Comparison of ENCODE assay signal across 21 cellular contexts in the genomic region with DNA sequence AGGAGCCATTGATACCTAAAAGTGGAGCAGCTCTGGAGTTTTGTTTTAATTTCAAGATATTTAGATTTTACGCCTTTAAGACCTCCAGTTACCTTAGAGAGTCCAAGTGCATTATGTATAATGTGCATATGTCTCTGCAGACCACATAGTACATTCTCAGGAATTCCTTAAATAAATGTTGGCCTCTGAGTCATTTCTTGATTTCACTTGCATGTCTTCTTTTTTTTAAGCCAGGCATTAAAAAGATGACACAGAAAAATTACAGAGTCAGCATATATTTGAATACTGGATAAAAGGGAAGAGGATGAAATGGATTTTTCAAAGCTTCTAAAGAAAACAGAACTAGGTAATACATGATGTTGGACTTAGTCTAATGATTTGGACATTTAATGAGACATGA.
DNase-seq lines count a peak whose midpoint lies in the region; ATAC-seq and TF ChIP-seq lines count a peak whose summit lies in the region.
"Had no signal": no experiment of that assay in that cellular context is flagged by ENCODE, and none has a peak within 500 bp of the region (broad histone marks: within the 10 kb centered on the region; RNA-seq: fewer than 3 reads in every experiment).

No MANE protein-coding gene starts in this region.

- peaks cover 27% of the 10 kb centered on the region for H3K27me3 Mint-ChIP-seq in activated naive CD8-positive, alpha-beta T cell treated with anti-CD3 and anti-CD28 coated beads, Interleukin-2, amount 50 U/mL, for 24 hours
- H3K27me3 Mint-ChIP-seq in activated naive CD8-positive, alpha-beta T cell treated with anti-CD3 and anti-CD28 coated beads for 36 hours, result peaks cover 39% of the 10 kb centered on the region
- H3K27me3 Mint-ChIP-seq in stimulated activated naive B cell treated with anti-CD40 and anti-IgM and Interleukin-4, amounts not matched to agents 10 μg/mL and 1 μg/mL and 100 μg/mL, for 72 hours, result peaks cover 16 to 17% of the 10 kb centered on the region in 2 donors
- peaks cover 4 to 31% of the 10 kb centered on the region in 2 donors for H3K27me3 Mint-ChIP-seq in CD8-positive, alpha-beta memory T cell

- peaks cover 3% of the 10 kb centered on the region for H3K27me3 ChIP-seq in CD8-positive, alpha-beta memory T cell (ENCODE audit: insufficient read depth, low read length, poor library complexity, severe bottlenecking)
- H3K27me3 ChIP-seq: adrenal gland had no signal

- no peaks in the 10 kb centered on the region for H3K36me3 ChIP-seq in CD8-positive, alpha-beta memory T cell (ENCODE audit: insufficient read depth, low read length)
- H3K36me3 ChIP-seq: adrenal gland had no signal

- H3K9me3 ChIP-seq in CD8-positive, alpha-beta memory T cell (ENCODE audit: low read length), result no peaks in the 10 kb centered on the region
- H3K9me3 ChIP-seq: adrenal gland, psoas muscle had no signal

- peaks cover 32% of the 10 kb centered on the region for H3K4me1 Mint-ChIP-seq in activated naive CD8-positive, alpha-beta T cell treated with anti-CD3 and anti-CD28 coated beads, Interleukin-2, amount 50 U/mL, for 24 hours
- peaks cover 15% of the 10 kb centered on the region for H3K4me1 Mint-ChIP-seq in activated naive CD8-positive, alpha-beta T cell treated with anti-CD3 and anti-CD28 coated beads for 36 hours
- H3K4me1 Mint-ChIP-seq in stimulated activated naive B cell treated with anti-CD40 and anti-IgM and Interleukin-4, amounts not matched to agents 10 μg/mL and 1 μg/mL and 100 μg/mL, for 72 hours, result peaks cover 17 to 53% of the 10 kb centered on the region in 2 donors
- H3K4me1 Mint-ChIP-seq in CD8-positive, alpha-beta memory T cell, result no peaks in the 10 kb centered on the region

- POLR2A ChIA-PET in CD8-positive, alpha-beta memory T cell (lab: Charles Lee), result no interaction called here

- no peaks in the 10 kb centered on the region for H3K36me3 Mint-ChIP-seq in activated naive CD8-positive, alpha-beta T cell treated with anti-CD3 and anti-CD28 coated beads, Interleukin-2, amount 50 U/mL, for 24 hours (ENCODE audit: low read depth)
- peaks cover 3% of the 10 kb centered on the region for H3K36me3 Mint-ChIP-seq in activated naive CD8-positive, alpha-beta T cell treated with anti-CD3 and anti-CD28 coated beads for 36 hours
- H3K36me3 Mint-ChIP-seq in stimulated activated naive B cell treated with anti-CD40 and anti-IgM and Interleukin-4, amounts not matched to agents 10 μg/mL and 1 μg/mL and 100 μg/mL, for 72 hours, result peaks cover 4 to 6% of the 10 kb centered on the region in 2 donors
- H3K36me3 Mint-ChIP-seq in CD8-positive, alpha-beta memory T cell, result no peaks in the 10 kb centered on the region

- no peaks in the 10 kb centered on the region for H3K4me1 ChIP-seq in CD8-positive, alpha-beta memory T cell (ENCODE audit: insufficient read depth, low read length)
- H3K4me1 ChIP-seq: psoas muscle had no signal

- no peaks in the 10 kb centered on the region for H3K9me3 Mint-ChIP-seq in activated naive CD8-positive, alpha-beta T cell treated with anti-CD3 and anti-CD28 coated beads, Interleukin-2, amount 50 U/mL, for 24 hours
- no peaks in the 10 kb centered on the region for H3K9me3 Mint-ChIP-seq in activated naive CD8-positive, alpha-beta T cell treated with anti-CD3 and anti-CD28 coated beads for 36 hours
- peaks cover 4 to 9% of the 10 kb centered on the region in 2 donors for H3K9me3 Mint-ChIP-seq in stimulated activated naive B cell treated with anti-CD40 and anti-IgM and Interleukin-4, amounts not matched to agents 10 μg/mL and 1 μg/mL and 100 μg/mL, for 72 hours
- H3K9me3 Mint-ChIP-seq in CD8-positive, alpha-beta memory T cell, result peaks cover 0 to 3% (median 0%) of the 10 kb centered on the region in 5 donors
- H3K9me3 Mint-ChIP-seq: neural crest cell had no signal

- H3K4me3 Mint-ChIP-seq in activated naive CD8-positive, alpha-beta T cell treated with anti-CD3 and anti-CD28 coated beads, Interleukin-2, amount 50 U/mL, for 24 hours, result no peak overlapping the region
- no peak overlapping the region for H3K4me3 Mint-ChIP-seq in activated naive CD8-positive, alpha-beta T cell treated with anti-CD3 and anti-CD28 coated beads for 36 hours
- peak overlapping the region in 1 of 2 donors; percentile 54 for H3K4me3 Mint-ChIP-seq in stimulated activated naive B cell treated with anti-CD40 and anti-IgM and Interleukin-4, amounts not matched to agents 10 μg/mL and 1 μg/mL and 100 μg/mL, for 72 hours
- H3K4me3 Mint-ChIP-seq in CD8-positive, alpha-beta memory T cell, result no peak overlapping the region
- H3K4me3 Mint-ChIP-seq: neural crest cell had no signal

- H3K4me3 ChIP-seq in epithelial cell of esophagus (ENCODE audit: low read length), result no peak overlapping the region
- H3K4me3 ChIP-seq in CD8-positive, alpha-beta memory T cell (ENCODE audit: low read length), result no peak overlapping the region
- H3K4me3 ChIP-seq: adrenal gland, psoas muscle, SK-N-MC had no signal

- TF ChIP-seq CTCF in epithelial cell of esophagus (IDR thresholded peaks at IDR 0.05; ENCODE audit: insufficient read depth, low read depth, low read length, missing control alignments), result no peak

- no peak for DNase-seq in activated naive CD8-positive, alpha-beta T cell treated with anti-CD3 and anti-CD28 coated beads, Interleukin-2, amount 50 U/mL, for 24 hours
- DNase-seq in activated naive CD8-positive, alpha-beta T cell treated with anti-CD3 and anti-CD28 coated beads for 36 hours, result no peak
- DNase-seq in RPMI7951 (ENCODE audit: low read depth), result peak; percentile 55
- DNase-seq in epithelial cell of esophagus (ENCODE audit: low read depth), result peak; percentile 29
- no peak for DNase-seq in stimulated activated naive B cell treated with anti-CD40 and anti-IgM and Interleukin-4, amounts not matched to agents 10 μg/mL and 1 μg/mL and 100 μg/mL, for 72 hours
- no peak for DNase-seq in dermis blood vessel endothelial cell
- DNase-seq in CD8-positive, alpha-beta memory T cell, result no peak
- DNase-seq: activated CD4-positive, alpha-beta T cell treated with anti-CD3 and anti-CD28 coated beads for 1 hour; adrenal gland; central memory CD4-positive, alpha-beta T cell; effector memory CD4-positive, alpha-beta T cell; midbrain; NCI-H82; psoas muscle; T1000 had no signal

- no peak overlapping the region for H3K27ac Mint-ChIP-seq in activated naive CD8-positive, alpha-beta T cell treated with anti-CD3 and anti-CD28 coated beads, Interleukin-2, amount 50 U/mL, for 24 hours
- no peak overlapping the region for H3K27ac Mint-ChIP-seq in activated naive CD8-positive, alpha-beta T cell treated with anti-CD3 and anti-CD28 coated beads for 36 hours
- H3K27ac Mint-ChIP-seq in stimulated activated naive B cell treated with anti-CD40 and anti-IgM and Interleukin-4, amounts not matched to agents 10 μg/mL and 1 μg/mL and 100 μg/mL, for 72 hours, result peak overlapping the region; percentile 2
- H3K27ac Mint-ChIP-seq in CD8-positive, alpha-beta memory T cell, result no peak overlapping the region

- no peak overlapping the region for H3K27ac ChIP-seq in CD8-positive, alpha-beta memory T cell (ENCODE audit: low read depth, low read length)
- H3K27ac ChIP-seq: 22Rv1, adrenal gland, psoas muscle, SK-N-MC had no signal

- CTCF ChIA-PET in CD8-positive, alpha-beta memory T cell (lab: Charles Lee), result no interaction called here

- ATAC-seq in activated naive CD8-positive, alpha-beta T cell treated with anti-CD3 and anti-CD28 coated beads, Interleukin-2, amount 50 U/mL, for 24 hours, result peak; percentile 35
- peak; percentile 82 to 87 for ATAC-seq in stimulated activated naive B cell treated with anti-CD40 and anti-IgM and Interleukin-4, amounts not matched to agents 10 μg/mL and 1 μg/mL and 100 μg/mL, for 72 hours (replicated peaks)
- ATAC-seq in HG02610 (IDR thresholded peaks at IDR 0.05; ENCODE audit: unreplicated experiment), result no peak
- ATAC-seq: HCT116, Panc1, psoas muscle had no signal

Comparison
In these comparisons a context has a peak if more than half of its experiments do, and no peak if none do; other contexts are left out.
1. DNase-seq: peak in RPMI7951 (single experiment) and epithelial cell of esophagus (single experiment); none in activated naive CD8-positive, alpha-beta T cell treated with anti-CD3 and anti-CD28 coated beads, Interleukin-2, amount 50 U/mL, for 24 hours (single experiment), activated naive CD8-positive, alpha-beta T cell treated with anti-CD3 and anti-CD28 coated beads for 36 hours (single experiment), stimulated activated naive B cell treated with anti-CD40 and anti-IgM and Interleukin-4, amounts not matched to agents 10 μg/mL and 1 μg/mL and 100 μg/mL, for 72 hours (single experiment), dermis blood vessel endothelial cell (single experiment) and CD8-positive, alpha-beta memory T cell (0 of 5).